Comparison of ENCODE assay signal across 17 cellular contexts in genomic region chr12:6346942-6347341, GRCh38. TPM values are rescaled to one million over a fixed set of nuclear protein-coding genes. Genes with fewer than 3 reads are reported as not detected.
DNase-seq lines count a peak whose midpoint lies in the region; ATAC-seq and TF ChIP-seq lines count a peak whose summit lies in the region.
"Had no signal": no experiment of that assay in that cellular context is flagged by ENCODE, and none has a peak within 500 bp of the region (broad histone marks: within the 10 kb centered on the region; RNA-seq: fewer than 3 reads in every experiment).

No MANE protein-coding gene starts in this region.

- CTCF ChIA-PET in activated CD8-positive, alpha-beta memory T cell treated with anti-CD3 and anti-CD28 coated beads, Interleukin-2, amount 10 ng/mL, durations not matched to agents 7 days and 5 days (lab: Charles Lee) = interaction anchor here (0.5 to 3.9 kb wide), 3 partner anchors 11 to 126 kb away, joined by 3 to 25 read pairs (median 8); no protein-coding TSS in a partner anchor

- H2AFZ ChIP-seq in hepatocyte = no peak overlapping the region

- H3K4me2 ChIP-seq in hepatocyte = no peak overlapping the region

- no peaks in the 10 kb centered on the region for H3K27me3 Mint-ChIP-seq in CD4-positive, CD25-positive, alpha-beta regulatory T cell
- no peaks in the 10 kb centered on the region for H3K27me3 Mint-ChIP-seq in activated CD8-positive, alpha-beta memory T cell treated with anti-CD3 and anti-CD28 coated beads, Interleukin-2, amount 10 ng/mL, durations not matched to agents 7 days and 5 days
- no peaks in the 10 kb centered on the region for H3K27me3 Mint-ChIP-seq in chondrocyte (ENCODE audit: low read depth)
- H3K27me3 Mint-ChIP-seq in activated T-helper 17 cell treated with anti-CD3 and anti-CD28 coated beads, Interleukin-2, amount 50 U/mL, for 72 hours = no peaks in the 10 kb centered on the region

- no peaks in the 10 kb centered on the region for H3K9me3 ChIP-seq in CD4-positive, CD25-positive, alpha-beta regulatory T cell (ENCODE audit: control insufficient read depth in 2 of 2, low read length in 2 of 2)
- no peaks in the 10 kb centered on the region for H3K9me3 ChIP-seq in Peyer's patch
- H3K9me3 ChIP-seq in hepatocyte (ENCODE audit: low read depth) = no peaks in the 10 kb centered on the region

- 95% methylated on average over 8 of the region's 8 CpGs for WGBS in hepatocyte (ENCODE audit: low lambda C conversion rate, missing lambda C conversion rate)

- H3K79me2 ChIP-seq in hepatocyte = peaks cover 9% of the 10 kb centered on the region

- no peaks in the 10 kb centered on the region for H3K9me3 Mint-ChIP-seq in CD4-positive, CD25-positive, alpha-beta regulatory T cell
- no peaks in the 10 kb centered on the region for H3K9me3 Mint-ChIP-seq in activated CD8-positive, alpha-beta memory T cell treated with anti-CD3 and anti-CD28 coated beads, Interleukin-2, amount 10 ng/mL, durations not matched to agents 7 days and 5 days (ENCODE audit: low read depth)
- no peaks in the 10 kb centered on the region for H3K9me3 Mint-ChIP-seq in chondrocyte (ENCODE audit: low read depth)
- H3K9me3 Mint-ChIP-seq in activated T-helper 17 cell treated with anti-CD3 and anti-CD28 coated beads, Interleukin-2, amount 50 U/mL, for 72 hours = no peaks in the 10 kb centered on the region
- H3K9me3 Mint-ChIP-seq: IgD-negative memory B cell had no signal

- peak overlapping the region in 2 of 3 donors; percentile 43 to 83 for H3K27ac Mint-ChIP-seq in CD4-positive, CD25-positive, alpha-beta regulatory T cell
- no peak overlapping the region for H3K27ac Mint-ChIP-seq in activated CD8-positive, alpha-beta memory T cell treated with anti-CD3 and anti-CD28 coated beads, Interleukin-2, amount 10 ng/mL, durations not matched to agents 7 days and 5 days
- no peak overlapping the region for H3K27ac Mint-ChIP-seq in chondrocyte (ENCODE audit: unreplicated experiment)
- no peak overlapping the region for H3K27ac Mint-ChIP-seq in activated T-helper 17 cell treated with anti-CD3 and anti-CD28 coated beads, Interleukin-2, amount 50 U/mL, for 72 hours
- H3K27ac Mint-ChIP-seq: IgD-negative memory B cell had no signal

- peak overlapping the region in 1 of 4 donors; percentile 33 for H3K4me3 Mint-ChIP-seq in CD4-positive, CD25-positive, alpha-beta regulatory T cell
- H3K4me3 Mint-ChIP-seq in activated CD8-positive, alpha-beta memory T cell treated with anti-CD3 and anti-CD28 coated beads, Interleukin-2, amount 10 ng/mL, durations not matched to agents 7 days and 5 days = no peak overlapping the region
- no peak overlapping the region for H3K4me3 Mint-ChIP-seq in chondrocyte (ENCODE audit: unreplicated experiment)
- H3K4me3 Mint-ChIP-seq in activated T-helper 17 cell treated with anti-CD3 and anti-CD28 coated beads, Interleukin-2, amount 50 U/mL, for 72 hours = no peak overlapping the region

- TF ChIP-seq POLR2A in Peyer's patch (IDR thresholded peaks at IDR 0.05) = no peak

- H3K27ac ChIP-seq in CD4-positive, CD25-positive, alpha-beta regulatory T cell (ENCODE audit: insufficient read depth, low read length, poor library complexity, severe bottlenecking) = no peak overlapping the region
- H3K27ac ChIP-seq in Peyer's patch (peak overlapping the region; percentile 42 to 99 (median 64)), hepatocyte (peak overlapping the region; percentile 58), skin epidermis (peak overlapping the region in 16 of 21 experiments; percentile 1 to 80 (median 68))

- ATAC-seq in CD4-positive, CD25-positive, alpha-beta regulatory T cell (ENCODE audit: low read depth in 2 of 2) = no peak
- no peak for ATAC-seq in activated CD8-positive, alpha-beta memory T cell treated with anti-CD3 and anti-CD28 coated beads, Interleukin-2, amount 10 ng/mL, durations not matched to agents 7 days and 5 days
- no peak for ATAC-seq in GM19452 (IDR thresholded peaks at IDR 0.05; ENCODE audit: unreplicated experiment)
- ATAC-seq in activated T-helper 17 cell treated with anti-CD3 and anti-CD28 coated beads, Interleukin-2, amount 50 U/mL, for 72 hours (replicated peaks) = no peak

- no peak overlapping the region for H3K4me3 ChIP-seq in CD4-positive, CD25-positive, alpha-beta regulatory T cell (ENCODE audit: low read depth, low read length)
- H3K4me3 ChIP-seq in Peyer's patch = no peak overlapping the region
- no peak overlapping the region for H3K4me3 ChIP-seq in hepatocyte
- no peak overlapping the region for H3K4me3 ChIP-seq in skin epidermis

- no peaks in the 10 kb centered on the region for H3K36me3 Mint-ChIP-seq in CD4-positive, CD25-positive, alpha-beta regulatory T cell
- peaks cover 1% of the 10 kb centered on the region for H3K36me3 Mint-ChIP-seq in activated CD8-positive, alpha-beta memory T cell treated with anti-CD3 and anti-CD28 coated beads, Interleukin-2, amount 10 ng/mL, durations not matched to agents 7 days and 5 days
- H3K36me3 Mint-ChIP-seq in chondrocyte (ENCODE audit: low read depth) = no peaks in the 10 kb centered on the region
- H3K36me3 Mint-ChIP-seq in activated T-helper 17 cell treated with anti-CD3 and anti-CD28 coated beads, Interleukin-2, amount 50 U/mL, for 72 hours (ENCODE audit: low read depth) = no peaks in the 10 kb centered on the region
- H3K36me3 Mint-ChIP-seq: IgD-negative memory B cell had no signal

- H4K20me1 ChIP-seq in hepatocyte (ENCODE audit: insufficient read depth, poor library complexity, severe bottlenecking) = no peaks in the 10 kb centered on the region

- H3K4me1 ChIP-seq in CD4-positive, CD25-positive, alpha-beta regulatory T cell (ENCODE audit: control insufficient read depth, insufficient read depth, low read length, poor library complexity, severe bottlenecking) = peaks cover 32% of the 10 kb centered on the region
- H3K4me1 ChIP-seq in Peyer's patch (peaks cover 8 to 41% (median 9%) of the 10 kb centered on the region in 4 donors), hepatocyte (ENCODE audit: insufficient read depth) (peaks cover 29% of the 10 kb centered on the region)

- peaks cover 5 to 51% (median 28%) of the 10 kb centered on the region in 4 donors for H3K4me1 Mint-ChIP-seq in CD4-positive, CD25-positive, alpha-beta regulatory T cell
- H3K4me1 Mint-ChIP-seq in activated CD8-positive, alpha-beta memory T cell treated with anti-CD3 and anti-CD28 coated beads, Interleukin-2, amount 10 ng/mL, durations not matched to agents 7 days and 5 days = peaks cover 41% of the 10 kb centered on the region
- H3K4me1 Mint-ChIP-seq in chondrocyte (ENCODE audit: low read depth) = peaks cover 26% of the 10 kb centered on the region
- H3K4me1 Mint-ChIP-seq in activated T-helper 17 cell treated with anti-CD3 and anti-CD28 coated beads, Interleukin-2, amount 50 U/mL, for 72 hours = peaks cover 32% of the 10 kb centered on the region

- H3K27me3 ChIP-seq in CD4-positive, CD25-positive, alpha-beta regulatory T cell (ENCODE audit: control insufficient read depth, insufficient read depth, low read length) = no peaks in the 10 kb centered on the region
- H3K27me3 ChIP-seq in Peyer's patch (no peaks in the 10 kb centered on the region), hepatocyte (no peaks in the 10 kb centered on the region)

- no peaks in the 10 kb centered on the region for H3K36me3 ChIP-seq in CD4-positive, CD25-positive, alpha-beta regulatory T cell (ENCODE audit: control insufficient read depth, insufficient read depth, low read length)
- H3K36me3 ChIP-seq in Peyer's patch (no peaks in the 10 kb centered on the region), hepatocyte (replicated peaks; ENCODE audit: insufficient read depth, low read depth) (no peaks in the 10 kb centered on the region)

- H3K9me2 ChIP-seq in hepatocyte (replicated peaks; ENCODE audit: insufficient read depth) = no peaks in the 10 kb centered on the region

- DNase-seq in CD4-positive, CD25-positive, alpha-beta regulatory T cell = no peak
- DNase-seq in Peyer's patch = no peak
- DNase-seq in hepatocyte (ENCODE audit: low spot score) = no peak
- no peak for DNase-seq in activated CD8-positive, alpha-beta memory T cell treated with anti-CD3 and anti-CD28 coated beads, Interleukin-2, amount 10 ng/mL, durations not matched to agents 7 days and 5 days
- no peak for DNase-seq in chondrocyte (ENCODE audit: low spot score)
- DNase-seq: amygdala; effector CD8-positive, alpha-beta T cell; kidney glomerular epithelial cell; NCI-H187; NCI-H748 treated with DMSO at 0.1 percent for 48 hours; SHP77 treated with DMSO at 0.1 percent for 48 hours; stimulated activated CD4-positive, alpha-beta T cell treated with anti-CD3 and anti-CD28 coated beads, Interleukin-2, amount 100 ng/mL, for 48 hours had no signal

- TF ChIP-seq CTCF in Peyer's patch (IDR thresholded peaks at IDR 0.05) (no peak), hepatocyte (IDR thresholded peaks at IDR 0.05; ENCODE audit: poor library complexity) (no peak), chondrocyte (IDR thresholded peaks at IDR 0.05) (no peak)

RNA-seq across cellular contexts. Expression of gene TNFRSF1A, which starts 5.1 kb away (rescaled TPM):
- 38.5 TPM for total RNA-seq in CD4-positive, CD25-positive, alpha-beta regulatory T cell
- polyA plus RNA-seq in CD4-positive, CD25-positive, alpha-beta regulatory T cell = 10 to 100 TPM; 25.6 to 39.5 (median 31.0) TPM
- total RNA-seq in Peyer's patch (100 to 1,000 TPM in 3 of 4 donors, 10 to 100 TPM in 1; 90.8 to 547 (median 393) TPM), hepatocyte (110 and 147 TPM in 2 replicates), chondrocyte (88.5 to 128 TPM (median 127 TPM) in 3 replicates)
- 168 and 188 TPM in 2 replicates for polyA plus RNA-seq in hepatocyte
- 10 to 100 TPM; 63.3 to 71.5 TPM for total RNA-seq in activated CD8-positive, alpha-beta memory T cell treated with anti-CD3 and anti-CD28 coated beads, Interleukin-2, amount 10 ng/mL, durations not matched to agents 7 days and 5 days
- total RNA-seq in activated T-helper 17 cell treated with anti-CD3 and anti-CD28 coated beads, Interleukin-2, amount 50 U/mL, for 72 hours = 10 to 100 TPM; 42.1 to 74.1 TPM

RNA-seq across cellular contexts. Expression of gene SCNN1A, which starts 28.4 kb away (rescaled TPM):
- 0.86 TPM for total RNA-seq in CD4-positive, CD25-positive, alpha-beta regulatory T cell
- polyA plus RNA-seq in CD4-positive, CD25-positive, alpha-beta regulatory T cell = under 1 TPM; 0.09 to 0.60 (median 0.22) TPM
- total RNA-seq in Peyer's patch = 100 to 1,000 TPM in 3 of 4 donors, 10 to 100 TPM in 1; 93.3 to 275 (median 143) TPM
- 21.7 and 28.6 TPM in 2 replicates for total RNA-seq in hepatocyte
- polyA plus RNA-seq in hepatocyte = 28.4 and 30.0 TPM in 2 replicates
- total RNA-seq in activated CD8-positive, alpha-beta memory T cell treated with anti-CD3 and anti-CD28 coated beads, Interleukin-2, amount 10 ng/mL, durations not matched to agents 7 days and 5 days = under 1 TPM; 0.49 to 0.58 TPM
- 0.87 to 2.6 TPM (median 1.9 TPM) in 3 replicates for total RNA-seq in chondrocyte
- total RNA-seq in activated T-helper 17 cell treated with anti-CD3 and anti-CD28 coated beads, Interleukin-2, amount 50 U/mL, for 72 hours = 1 to 10 TPM in 1 of 2 donors, not detected in 1; 1.6 TPM
- total RNA-seq: glomerular endothelial cell had no signal
- polyA plus RNA-seq: IgD-negative memory B cell had no signal

RNA-seq across cellular contexts. Expression of gene PLEKHG6, which starts 36.5 kb away (rescaled TPM):
- total RNA-seq in CD4-positive, CD25-positive, alpha-beta regulatory T cell = not detected
- polyA plus RNA-seq in CD4-positive, CD25-positive, alpha-beta regulatory T cell = under 1 TPM in 3 of 4 donors, not detected in 1; 0.31 to 0.62 (median 0.37) TPM
- total RNA-seq in Peyer's patch (100 to 1,000 TPM; 145 to 543 (median 176) TPM), hepatocyte (36.3 and 85.7 TPM in 2 replicates), chondrocyte (0.21 to 0.35 TPM in 2 of 3 replicates, not detected in the other)
- 43.6 and 52.2 TPM in 2 replicates for polyA plus RNA-seq in hepatocyte
- not detected for total RNA-seq in activated CD8-positive, alpha-beta memory T cell treated with anti-CD3 and anti-CD28 coated beads, Interleukin-2, amount 10 ng/mL, durations not matched to agents 7 days and 5 days
- total RNA-seq in activated T-helper 17 cell treated with anti-CD3 and anti-CD28 coated beads, Interleukin-2, amount 50 U/mL, for 72 hours = not detected
- total RNA-seq: glomerular endothelial cell had no signal
- polyA plus RNA-seq: IgD-negative memory B cell had no signal

RNA-seq across cellular contexts. Expression of gene LTBR, which starts 37.0 kb away (rescaled TPM):
- not detected for total RNA-seq in CD4-positive, CD25-positive, alpha-beta regulatory T cell
- polyA plus RNA-seq in CD4-positive, CD25-positive, alpha-beta regulatory T cell = under 1 TPM in 1 of 4 donors, not detected in 3; 0.35 TPM
- 100 to 1,000 TPM; 113 to 313 (median 294) TPM for total RNA-seq in Peyer's patch
- 35.4 and 42.4 TPM in 2 replicates for total RNA-seq in hepatocyte
- 75.2 and 79.8 TPM in 2 replicates for polyA plus RNA-seq in hepatocyte
- total RNA-seq in activated CD8-positive, alpha-beta memory T cell treated with anti-CD3 and anti-CD28 coated beads, Interleukin-2, amount 10 ng/mL, durations not matched to agents 7 days and 5 days = under 1 TPM; 0.30 to 0.41 TPM
- total RNA-seq in chondrocyte = 11.8 to 46.5 TPM (median 41.1 TPM) in 3 replicates
- total RNA-seq in activated T-helper 17 cell treated with anti-CD3 and anti-CD28 coated beads, Interleukin-2, amount 50 U/mL, for 72 hours = under 1 TPM; 0.56 to 0.61 TPM
- polyA plus RNA-seq: IgD-negative memory B cell had no signal

Comparison
In these comparisons a context has a peak if more than half of its experiments do, and no peak if none do; other contexts are left out.
1. H3K27ac Mint-ChIP-seq: peak in CD4-positive, CD25-positive, alpha-beta regulatory T cell (2 of 3); none in activated CD8-positive, alpha-beta memory T cell treated with anti-CD3 and anti-CD28 coated beads, Interleukin-2, amount 10 ng/mL, durations not matched to agents 7 days and 5 days (single experiment), chondrocyte (single experiment) and activated T-helper 17 cell treated with anti-CD3 and anti-CD28 coated beads, Interleukin-2, amount 50 U/mL, for 72 hours (single experiment).
2. RNA of gene PLEKHG6, which starts 36.5 kb away (total RNA-seq): 145 to 543 TPM in Peyer's patch and 36.3 to 85.7 TPM in hepatocyte; 0.21 to 0.35 TPM in chondrocyte, not detected in activated T-helper 17 cell treated with anti-CD3 and anti-CD28 coated beads, Interleukin-2, amount 50 U/mL, for 72 hours, not detected in activated CD8-positive, alpha-beta memory T cell treated with anti-CD3 and anti-CD28 coated beads, Interleukin-2, amount 10 ng/mL, durations not matched to agents 7 days and 5 days and not detected in CD4-positive, CD25-positive, alpha-beta regulatory T cell (single experiment); every median in the first group is over 10 times any median in the second.